8 cellular contexts compared by ENCODE assay signal in genomic region chr5:73499187-73499586, GRCh38. TPM values are rescaled to one million over a fixed set of nuclear protein-coding genes. Genes with fewer than 3 reads are reported as not detected.
A peak's percentile ranks its signal among the peaks of the same experiment; 100 is the strongest.
DNase-seq lines count a peak whose midpoint lies in the region; ATAC-seq and TF ChIP-seq lines count a peak whose summit lies in the region.

No MANE protein-coding gene starts in this region.

- H3K27me3 ChIP-seq in CD4-positive, alpha-beta T cell (ENCODE audit: control insufficient read depth, insufficient read depth, low read length): no peaks in the 10 kb centered on the region
- H3K27me3 ChIP-seq in effector memory CD4-positive, alpha-beta T cell (replicated peaks; ENCODE audit: control insufficient read depth, insufficient read depth, low read length, poor library complexity, severe bottlenecking): no peaks in the 10 kb centered on the region

- H3K36me3 Mint-ChIP-seq in CD4-positive, alpha-beta T cell (ENCODE audit: low read depth): peaks cover 63% of the 10 kb centered on the region
- H3K36me3 Mint-ChIP-seq in neural crest cell (ENCODE audit: low read depth): peaks cover 21% of the 10 kb centered on the region

- peak overlapping the region; percentile 93 for H3K4me3 ChIP-seq in effector memory CD4-positive, alpha-beta T cell (ENCODE audit: insufficient read depth, low read depth, low read length, poor library complexity, severe bottlenecking)

- CTCF ChIA-PET in CD4-positive, alpha-beta T cell (lab: Charles Lee): interaction anchor here (1.4 kb wide), 1 partner anchor 48 kb away, joined by 5 read pairs; no protein-coding TSS in a partner anchor

- no peak for DNase-seq in CD4-positive, alpha-beta T cell
- DNase-seq in NAMALWA (ENCODE audit: low spot score): peak; percentile 15
- no peak for DNase-seq in effector memory CD4-positive, alpha-beta T cell
- DNase-seq in neural crest cell (ENCODE audit: low read depth, low spot score): no peak
- DNase-seq in posterior vena cava (ENCODE audit: low spot score): no peak
- DNase-seq in AML-193 (lab: John Stamatoyannopoulos, UW): no peak

- H3K27ac Mint-ChIP-seq in CD4-positive, alpha-beta T cell: peak overlapping the region; percentile 100
- peak overlapping the region; percentile 96 for H3K27ac Mint-ChIP-seq in neural crest cell (ENCODE audit: unreplicated experiment)

- H3K4me1 ChIP-seq in effector memory CD4-positive, alpha-beta T cell (ENCODE audit: control insufficient read depth, insufficient read depth, low read length, poor library complexity, severe bottlenecking): peaks cover 12% of the 10 kb centered on the region

- intact Hi-C loops in CD4-positive, alpha-beta T cell (cut with DNase I, micrococcal nuclease): loop anchor here (2.0 to 10.0 kb wide), 4 partner anchors 47 to 1177 kb away; partner anchors contain the start of genes MRPS27 (in 1 of the 2), PTCD2 (in 1 of the 2) and TNPO1 (in 1 of the 2)
- intact Hi-C loops in posterior vena cava (cut with DNase I): no loop called here

- H3K9me3 Mint-ChIP-seq in CD4-positive, alpha-beta T cell: no peaks in the 10 kb centered on the region
- no peaks in the 10 kb centered on the region for H3K9me3 Mint-ChIP-seq in neural crest cell

- H3K9me3 ChIP-seq in CD4-positive, alpha-beta T cell (ENCODE audit: control insufficient read depth, low read length): no peaks in the 10 kb centered on the region
- H3K9me3 ChIP-seq in effector memory CD4-positive, alpha-beta T cell (ENCODE audit: control insufficient read depth, low read length): no peaks in the 10 kb centered on the region

- peaks cover 4% of the 10 kb centered on the region for H3K27me3 Mint-ChIP-seq in CD4-positive, alpha-beta T cell
- H3K27me3 Mint-ChIP-seq in neural crest cell (ENCODE audit: low read depth): no peaks in the 10 kb centered on the region

- H3K4me1 Mint-ChIP-seq in CD4-positive, alpha-beta T cell (ENCODE audit: low read depth): peaks cover 45% of the 10 kb centered on the region
- peaks cover 38% of the 10 kb centered on the region for H3K4me1 Mint-ChIP-seq in neural crest cell

- H3K4me3 Mint-ChIP-seq in CD4-positive, alpha-beta T cell: peak overlapping the region; percentile 99
- peak overlapping the region; percentile 100 for H3K4me3 Mint-ChIP-seq in neural crest cell

- H3K27ac ChIP-seq in CD4-positive, alpha-beta T cell (ENCODE audit: low read depth, low read length): peak overlapping the region; percentile 97
- H3K27ac ChIP-seq in effector memory CD4-positive, alpha-beta T cell (ENCODE audit: insufficient read depth, low read length, poor library complexity, severe bottlenecking): peak overlapping the region; percentile 97

- peaks cover 21% of the 10 kb centered on the region for H3K36me3 ChIP-seq in effector memory CD4-positive, alpha-beta T cell (ENCODE audit: control insufficient read depth, insufficient read depth, low read length)

- no peak for TF ChIP-seq CTCF in CD4-positive, alpha-beta T cell (IDR thresholded peaks at IDR 0.05)
- no peak for TF ChIP-seq CTCF in neural crest cell (conservative IDR thresholded peaks at IDR 0.05)

- ATAC-seq in CD4-positive, alpha-beta T cell (ENCODE audit: poor library complexity): no peak
- ATAC-seq in HG02973 (IDR thresholded peaks at IDR 0.05; ENCODE audit: unreplicated experiment) (no peak), HG03159 (IDR thresholded peaks at IDR 0.05; ENCODE audit: unreplicated experiment) (no peak)

- POLR2A ChIA-PET in CD4-positive, alpha-beta T cell (lab: Charles Lee): interaction anchor here (1.1 to 2.5 kb wide), 10 partner anchors 21 to 1268 kb away, joined by 3 to 22 read pairs (median 4); partner anchors contain the start of genes ANKRA2, GFM2, MRPS27 and NSA2

RNA-seq across cellular contexts. Expression of gene BTF3, which starts 0.9 kb away (rescaled TPM):
- 100 to 1,000 TPM; 756 to 769 TPM for total RNA-seq in CD4-positive, alpha-beta T cell
- total RNA-seq in neural crest cell (589 and 641 TPM in 2 replicates), posterior vena cava (100 to 1,000 TPM; 389 to 397 TPM)

RNA-seq across cellular contexts. Expression of gene FOXD1, which starts 50.6 kb away (rescaled TPM):
- not detected for total RNA-seq in CD4-positive, alpha-beta T cell
- total RNA-seq in neural crest cell (0.28 and 0.39 TPM in 2 replicates), posterior vena cava (10 to 100 TPM; 10.2 to 15.8 TPM)

Comparison
In these comparisons a context has a peak if more than half of its experiments do, and no peak if none do; other contexts are left out.
1. intact Hi-C loops: an anchor here in CD4-positive, alpha-beta T cell (2.0 to 10.0 kb wide); none called in posterior vena cava.